In the genomic region with DNA sequence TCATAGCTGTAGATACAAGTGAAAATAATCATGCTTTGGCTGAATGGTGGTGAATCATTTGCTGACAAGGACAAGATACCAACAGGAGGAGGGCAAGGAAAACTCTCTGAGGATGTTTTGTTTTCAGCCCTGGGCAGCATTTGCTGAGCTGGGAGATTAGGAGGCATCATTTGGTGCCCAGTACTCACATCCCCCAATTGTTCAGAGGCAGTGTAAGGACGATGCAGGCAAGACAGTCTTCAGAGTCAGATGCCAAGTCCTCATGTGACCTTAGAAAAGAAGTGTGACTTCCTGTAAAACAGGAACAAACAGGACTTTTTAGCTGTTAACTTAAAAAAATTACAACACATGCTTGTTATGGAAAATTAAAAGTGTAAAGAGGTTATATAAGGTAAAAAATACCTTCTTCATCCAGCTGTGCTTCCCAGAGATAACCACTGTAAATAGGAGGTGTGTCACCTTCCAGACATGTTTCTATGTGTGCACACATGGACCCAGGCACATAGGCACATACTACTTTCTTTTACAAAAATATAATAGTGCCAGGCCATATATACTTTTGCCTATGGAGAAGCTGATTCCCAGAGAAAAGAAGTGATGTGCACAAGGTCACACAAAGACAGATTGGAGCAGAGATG, we compare ENCODE assay signal across 14 cellular contexts. TPM values are rescaled to one million over a fixed set of nuclear protein-coding genes. Genes with fewer than 3 reads are reported as not detected.
DNase-seq lines count a peak whose midpoint lies in the region; ATAC-seq and TF ChIP-seq lines count a peak whose summit lies in the region.
"Had no signal": no experiment of that assay in that cellular context is flagged by ENCODE, and none has a peak within 500 bp of the region (broad histone marks: within the 10 kb centered on the region; RNA-seq: fewer than 3 reads in every experiment).

No MANE protein-coding gene starts in this region.

- H3K9me3 ChIP-seq in mucosa of descending colon = peaks cover 5% of the 10 kb centered on the region
- H3K9me3 ChIP-seq: suprapubic skin had no signal

- DNase-seq in CD1c-positive myeloid dendritic cell (ENCODE audit: extremely low spot score) (peak; percentile 43), mucosa of descending colon (no peak), cerebellum (ENCODE audit: low spot score) (no peak), GM13977 (ENCODE audit: low spot score) (no peak), NCI-H1930 (lab: John Stamatoyannopoulos, UW) (no peak)
- no peak for DNase-seq in activated CD8-positive, alpha-beta T cell treated with anti-CD3 and anti-CD28 coated beads for 36 hours
- DNase-seq: activated T-cell treated with anti-CD3 and anti-CD28 coated beads, Interleukin-2, amount 50 U/mL, for 4 hours; GM23248; SIG-M5 had no signal

- H3K36me3 Mint-ChIP-seq in activated CD8-positive, alpha-beta T cell treated with anti-CD3 and anti-CD28 coated beads for 36 hours (ENCODE audit: low read depth) = no peaks in the 10 kb centered on the region
- H3K36me3 Mint-ChIP-seq: mesothelial cell of epicardium had no signal

- peaks cover 2% of the 10 kb centered on the region for H3K9me3 Mint-ChIP-seq in activated CD8-positive, alpha-beta T cell treated with anti-CD3 and anti-CD28 coated beads for 36 hours
- H3K9me3 Mint-ChIP-seq: activated T-cell treated with anti-CD3 and anti-CD28 coated beads, Interleukin-2, amount 50 U/mL, for 4 hours had no signal

- no peaks in the 10 kb centered on the region for H3K27me3 Mint-ChIP-seq in activated CD8-positive, alpha-beta T cell treated with anti-CD3 and anti-CD28 coated beads for 36 hours

- no peak overlapping the region for H3K4me3 Mint-ChIP-seq in activated CD8-positive, alpha-beta T cell treated with anti-CD3 and anti-CD28 coated beads for 36 hours
- H3K4me3 Mint-ChIP-seq: activated T-cell treated with anti-CD3 and anti-CD28 coated beads, Interleukin-2, amount 50 U/mL, for 4 hours; mesothelial cell of epicardium had no signal

- no peak overlapping the region for H3K4me3 ChIP-seq in mucosa of descending colon
- H3K4me3 ChIP-seq: cardiac muscle cell, GM23248, suprapubic skin had no signal

- ATAC-seq in GM18511 (IDR thresholded peaks at IDR 0.05; ENCODE audit: unreplicated experiment) (peak; percentile 67), mucosa of descending colon (peak; percentile 32), GM19324 (IDR thresholded peaks at IDR 0.05; ENCODE audit: low FRiP score, unreplicated experiment) (no peak)
- peak; percentile 77 for ATAC-seq in activated CD8-positive, alpha-beta T cell treated with anti-CD3 and anti-CD28 coated beads for 36 hours

- no peaks in the 10 kb centered on the region for H3K36me3 ChIP-seq in mucosa of descending colon (ENCODE audit: low read depth)
- H3K36me3 ChIP-seq: cardiac muscle cell, suprapubic skin had no signal

- TF ChIP-seq CTCF in activated CD8-positive, alpha-beta T cell treated with anti-CD3 and anti-CD28 coated beads for 36 hours (IDR thresholded peaks at IDR 0.05) = no peak
- TF ChIP-seq CTCF in mucosa of descending colon (IDR thresholded peaks at IDR 0.05) = no peak
- TF ChIP-seq CTCF in GM13977 (IDR thresholded peaks at IDR 0.05; ENCODE audit: extremely low read depth, insufficient read depth, missing control alignments) = no peak

- CTCF ChIA-PET in activated CD8-positive, alpha-beta T cell treated with anti-CD3 and anti-CD28 coated beads for 36 hours (lab: Charles Lee) = interaction anchor here (1.1 to 4.0 kb wide), 7 partner anchors 10 to 73 kb away, joined by 3 to 27 read pairs (median 4); no protein-coding TSS in a partner anchor

- POLR2A ChIA-PET in activated CD8-positive, alpha-beta T cell treated with anti-CD3 and anti-CD28 coated beads for 36 hours (lab: Charles Lee) = interaction anchor here (0.6 to 1.0 kb wide), 2 partner anchors 15 to 137 kb away, joined by 3 to 5 read pairs; no protein-coding TSS in a partner anchor

- peak overlapping the region; percentile 50 for H3K27ac Mint-ChIP-seq in activated CD8-positive, alpha-beta T cell treated with anti-CD3 and anti-CD28 coated beads for 36 hours
- H3K27ac Mint-ChIP-seq: mesothelial cell of epicardium had no signal

- peaks cover 24% of the 10 kb centered on the region for H3K4me1 ChIP-seq in mucosa of descending colon (ENCODE audit: low read depth)

- intact Hi-C loops in activated CD8-positive, alpha-beta T cell treated with anti-CD3 and anti-CD28 coated beads for 36 hours (cut with micrococcal nuclease) = no loop called here
- intact Hi-C loops in mucosa of descending colon (cut with DNase I, micrococcal nuclease) = no loop called here

- H3K4me1 Mint-ChIP-seq in activated CD8-positive, alpha-beta T cell treated with anti-CD3 and anti-CD28 coated beads for 36 hours (ENCODE audit: low read depth) = peaks cover 25% of the 10 kb centered on the region
- H3K4me1 Mint-ChIP-seq: mesothelial cell of epicardium had no signal

- in situ Hi-C loops in GM13977 (cut with MboI; ENCODE audit: low pct_unique_long_range_greater_than_20kb, low sequenced_read_pairs, unreplicated experiment) = no loop called here

RNA-seq across cellular contexts. Expression of a gene that starts 18.0 kb away (rescaled TPM):
- 1 to 10 TPM; 1.8 to 2.4 TPM for total RNA-seq in activated CD8-positive, alpha-beta T cell treated with anti-CD3 and anti-CD28 coated beads for 36 hours
- total RNA-seq in mucosa of descending colon (1 to 10 TPM; 2.0 to 2.6 (median 2.5) TPM), cerebellum (3.7 TPM)
